ENCODE assay signal across 8 cellular contexts in genomic region chr7:33062782-33063443, GRCh38. TPM values are rescaled to one million over a fixed set of nuclear protein-coding genes. Genes with fewer than 3 reads are reported as not detected.
DNase-seq lines count a peak whose midpoint lies in the region; ATAC-seq and TF ChIP-seq lines count a peak whose summit lies in the region.

No MANE protein-coding gene starts in this region.

- WGBS in liver: under 1% methylated on average over 50 of the region's 50 CpGs

- H3K4me3 ChIP-seq in liver (ENCODE audit: low read depth in 1 of 3, low read length in 3 of 3): peak overlapping the region; percentile 90 to 95 (median 90)

- ATAC-seq in GM19372 (IDR thresholded peaks at IDR 0.05; ENCODE audit: low read depth, unreplicated experiment): peak; percentile 91
- ATAC-seq in HG03521 (IDR thresholded peaks at IDR 0.05; ENCODE audit: unreplicated experiment): peak; percentile 93

- H3K36me3 ChIP-seq in liver (ENCODE audit: control insufficient read depth in 4 of 4, insufficient read depth in 3 of 4, low read depth in 1 of 4, low read length in 3 of 4): no peaks in the 10 kb centered on the region

- DNase-seq in NCI-H69 (lab: John Stamatoyannopoulos, UW) (peak; percentile 98), dermis blood vessel endothelial cell (peak; percentile 96)
- peak; percentile 85 to 89 for DNase-seq in activated CD4-positive, alpha-beta T cell treated with anti-CD3 and anti-CD28 coated beads, Interleukin-2, amount 50 U/mL, for 24 hours (ENCODE audit: low read depth in 1 of 2, low spot score in 1 of 2)
- DNase-seq in stimulated activated CD4-positive, alpha-beta T cell treated with anti-CD3 and anti-CD28 coated beads, Interleukin-4, amount 100 ng/mL, for 1 hour: peak; percentile 92

- peak overlapping the region; percentile 89 for H3K27ac ChIP-seq in C4-2B
- H3K27ac ChIP-seq in liver (ENCODE audit: low read depth in 1 of 2, low read length in 2 of 2): peak overlapping the region; percentile 97

- peaks cover 9 to 34% (median 20%) of the 10 kb centered on the region in 4 donors for H3K4me1 ChIP-seq in liver (ENCODE audit: control insufficient read depth in 4 of 4, insufficient read depth in 4 of 4, low read length in 3 of 4)

- TF ChIP-seq RAD21 in liver (IDR thresholded peaks at IDR 0.05): peak in 1 of 2 donors; percentile 26

- H3K27me3 ChIP-seq in liver (ENCODE audit: control insufficient read depth in 4 of 4, insufficient read depth in 4 of 4, low read length in 3 of 4): no peaks in the 10 kb centered on the region

- TF ChIP-seq CTCF in C4-2B (conservative IDR thresholded peaks at IDR 0.05) (no peak), liver (IDR thresholded peaks at IDR 0.05; ENCODE audit: low read depth, low read length, missing input control) (no peak)

- H3K9ac ChIP-seq in liver (ENCODE audit: low read depth in 1 of 2, low read length in 2 of 2): peak overlapping the region; percentile 67 to 88

- peaks cover 0 to 2% (median 0%) of the 10 kb centered on the region in 4 donors for H3K9me3 ChIP-seq in liver (ENCODE audit: control insufficient read depth in 4 of 4, low read length in 3 of 4)

TF ChIP-seq in liver, 16 proteins besides CTCF, POLR2A, EP300 and RAD21:
- TF ChIP-seq JUND (IDR thresholded peaks at IDR 0.05) (no peak), GABPA (IDR thresholded peaks at IDR 0.05 in 1 of 2, conservative IDR thresholded peaks at IDR 0.05 in 1 of 2) (peak in 1 of 2 donors; percentile 61), EGR1 (IDR thresholded peaks at IDR 0.05; ENCODE audit: low read depth in 2 of 2) (peak in 1 of 2 donors; percentile 51), FOXA1 (IDR thresholded peaks at IDR 0.05) (no peak), NR2F2 (IDR thresholded peaks at IDR 0.05) (no peak), TAF1 (conservative IDR thresholded peaks at IDR 0.05) (peak; percentile 45), RXRA (IDR thresholded peaks at IDR 0.05) (peak; percentile 40 to 70), FOXA2 (IDR thresholded peaks at IDR 0.05) (no peak), MAX (IDR thresholded peaks at IDR 0.05) (peak; percentile 73), HNF4G (IDR thresholded peaks at IDR 0.05) (peak; percentile 61), REST (IDR thresholded peaks at IDR 0.05) (peak; percentile 9), SP1 (IDR thresholded peaks at IDR 0.05) (peak; percentile 76), ZBTB33 (IDR thresholded peaks at IDR 0.05) (peak; percentile 65), YY1 (IDR thresholded peaks at IDR 0.05) (peak; percentile 90), ATF3 (IDR thresholded peaks at IDR 0.05) (no peak), HNF4A (conservative IDR thresholded peaks at IDR 0.05) (peak; percentile 75 to 82)

RNA-seq across cellular contexts. Expression of gene NT5C3A, which starts 0.3 kb away (rescaled TPM):
- 31.3 and 32.9 TPM in 2 replicates for total RNA-seq in dermis blood vessel endothelial cell
- total RNA-seq in liver: 10 to 100 TPM in 1 of 2 donors, 1 to 10 TPM in 1; 9.5 to 41.6 TPM
- polyA plus RNA-seq in liver: 1 to 10 TPM; 4.3 to 9.8 TPM

RNA-seq across cellular contexts. Expression of gene RP9, which starts 46.3 kb away (rescaled TPM):
- total RNA-seq in dermis blood vessel endothelial cell (5.8 and 8.8 TPM in 2 replicates), liver (1 to 10 TPM; 3.6 to 5.1 TPM)
- 1 to 10 TPM; 3.3 to 7.7 TPM for polyA plus RNA-seq in liver

Comparison
In these comparisons a context has a peak if more than half of its experiments do, and no peak if none do; other contexts are left out.
1. Peak in every context shown above with its lines: DNase-seq, ATAC-seq, H3K4me3 ChIP-seq and H3K27ac ChIP-seq.